Comparison of ENCODE assay signal across 9 cellular contexts in the genomic region with DNA sequence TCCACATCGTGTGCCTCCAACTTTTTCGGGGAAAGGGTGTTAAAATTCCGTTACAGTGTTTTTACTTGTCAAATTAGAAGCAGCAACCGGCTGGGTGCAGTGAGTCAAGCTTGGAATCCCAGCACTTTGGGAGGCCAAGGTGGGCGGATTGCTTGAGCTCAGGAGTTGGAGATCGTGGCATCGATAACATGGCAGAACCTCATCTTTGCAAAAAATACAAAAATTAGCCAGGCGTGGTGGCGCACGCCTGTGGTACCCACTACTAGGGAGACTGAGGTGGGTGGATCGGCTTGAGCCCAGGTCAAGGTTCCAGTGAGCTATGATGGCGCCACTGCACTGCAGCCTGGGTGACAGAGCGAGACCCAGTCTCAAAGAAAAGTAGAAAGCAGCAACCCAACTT. TPM values are rescaled to one million over a fixed set of nuclear protein-coding genes. Genes with fewer than 3 reads are reported as not detected.
A peak's percentile ranks its signal among the peaks of the same experiment; 100 is the strongest.
DNase-seq lines count a peak whose midpoint lies in the region; ATAC-seq, FAIRE-seq and TF ChIP-seq lines count a peak whose summit lies in the region.
"Had no signal": no experiment of that assay in that cellular context is flagged by ENCODE, and none has a peak within 500 bp of the region (broad histone marks: within the 10 kb centered on the region; RNA-seq: fewer than 3 reads in every experiment).

No MANE protein-coding gene starts in this region.

- TF ChIP-seq EP300 in H1 (IDR thresholded peaks at IDR 0.05; ENCODE audit: borderline replicate concordance in 1 of 2, low read depth in 2 of 2, low read length in 2 of 2) (no peak), neural cell (conservative IDR thresholded peaks at IDR 0.05; ENCODE audit: poor library complexity, severe bottlenecking) (no peak)

- H2AK5ac ChIP-seq in H1 (ENCODE audit: low read depth, low read length) = no peak overlapping the region

- H3K4me3 ChIP-seq in BLaER1 treated with 17β-estradiol and CSF1 and Interleukin-3, amounts not matched to agents 10 nM and 100 nM = peak overlapping the region; percentile 81 to 99 (median 94)
- H3K4me3 ChIP-seq in NT2/D1 (ENCODE audit: insufficient read length, low read depth) = peak overlapping the region; percentile 86
- peak overlapping the region; percentile 75 to 98 (median 84) for H3K4me3 ChIP-seq in H1 (ENCODE audit: extremely low read depth in 1 of 4, insufficient read depth in 2 of 4, low read depth in 3 of 4, low read length in 4 of 4)
- peak overlapping the region; percentile 94 for H3K4me3 ChIP-seq in neural cell (ENCODE audit: low read length)

- no peak overlapping the region for H2BK15ac ChIP-seq in H1 (ENCODE audit: low read length)

- no peak overlapping the region for H2BK120ac ChIP-seq in H1 (replicated peaks; ENCODE audit: low read depth, low read length)

- H3K79me2 ChIP-seq in H1 (ENCODE audit: control insufficient read depth in 1 of 2, insufficient read depth in 2 of 2, low read length in 2 of 2) (peaks cover 0 to 52% of the 10 kb centered on the region in 2 experiments; a peak in 3 of 4 replicates), neural cell (replicated peaks; ENCODE audit: insufficient read depth, low read length) (peaks cover 35% of the 10 kb centered on the region)

- H3K9me2 ChIP-seq in neural cell (ENCODE audit: insufficient read depth, low read length) = no peaks in the 10 kb centered on the region

- WGBS in H1 (ENCODE audit: extremely low coverage in 1 of 2, insufficient coverage in 1 of 2, insufficient read length in 1 of 2, insufficient replicate concordance in 2 of 2, low coverage in 1 of 2, low lambda C conversion rate in 2 of 2, missing lambda C conversion rate in 1 of 2), 2 experiments = 74% methylated on average over 13 of the region's 13 CpGs; no CpG with 5 or more reads in 1 of the 2 experiments

- no peaks in the 10 kb centered on the region for H3K27me3 ChIP-seq in BLaER1 treated with 17β-estradiol and CSF1 and Interleukin-3, amounts not matched to agents 10 nM and 100 nM
- H3K27me3 ChIP-seq in NT2/D1 (ENCODE audit: insufficient read depth, insufficient read length) (no peaks in the 10 kb centered on the region), H1 (replicated peaks in 1 of 4; ENCODE audit: control insufficient read depth in 3 of 4, extremely low read depth in 1 of 4, insufficient read depth in 3 of 4, low read length in 3 of 4) (no peaks in the 10 kb centered on the region), neural cell (ENCODE audit: insufficient read depth, low read depth, low read length) (no peaks in the 10 kb centered on the region)

- H4K91ac ChIP-seq in H1 (replicated peaks; ENCODE audit: insufficient read length, low read length) = no peak overlapping the region

- H3K14ac ChIP-seq in H1 (ENCODE audit: insufficient read length) = no peak overlapping the region

- no peak overlapping the region for H3K23ac ChIP-seq in H1 (ENCODE audit: insufficient read length)

- no peak for TF ChIP-seq POLR2A in H1 (IDR thresholded peaks at IDR 0.05; ENCODE audit: control extremely low read depth in 1 of 2, low read depth in 2 of 2, low read length in 2 of 2)
- TF ChIP-seq POLR2A in GM18505 (IDR thresholded peaks at IDR 0.05; ENCODE audit: borderline replicate concordance, extremely low read depth, insufficient read depth, insufficient read length) = no peak

- no peak overlapping the region for H4K8ac ChIP-seq in H1 (ENCODE audit: extremely low read depth, insufficient read depth, low read length)

- peaks cover 34 to 46% (median 41%) of the 10 kb centered on the region in 10 experiments for H3K4me1 ChIP-seq in BLaER1 treated with 17β-estradiol and CSF1 and Interleukin-3, amounts not matched to agents 10 nM and 100 nM
- H3K4me1 ChIP-seq in NT2/D1 (ENCODE audit: insufficient read depth, insufficient read length) (peaks cover 18% of the 10 kb centered on the region), H1 (replicated peaks in 1 of 4; ENCODE audit: control insufficient read depth in 3 of 4, insufficient read depth in 4 of 4, low read length in 3 of 4) (peaks cover 0 to 6% (median 3%) of the 10 kb centered on the region in 4 experiments; a peak in 5 of 7 replicates)

- H2AFZ ChIP-seq in H1 (ENCODE audit: low read length) (no peak overlapping the region), neural cell (ENCODE audit: low read depth, low read length) (no peak overlapping the region)

- H3K4ac ChIP-seq in H1 (replicated peaks; ENCODE audit: insufficient read length, low read depth, low read length) = no peak overlapping the region

- FAIRE-seq in H1 (lab: Jason Lieb, UNC) = no peak

- no peak overlapping the region for H4K5ac ChIP-seq in H1 (ENCODE audit: insufficient read length, low read depth, low read length)

- CTCF ChIA-PET in H1 (lab: Charles Lee; ENCODE audit: partially characterized antibody) = interaction anchor here (0.6 to 1.4 kb wide), 8 partner anchors 9 to 1397 kb away, joined by 3 to 4 read pairs (median 3); partner anchors contain the start of genes C19orf44 and CALR3

- peaks cover 22% of the 10 kb centered on the region for H3K79me1 ChIP-seq in H1 (ENCODE audit: low read depth, low read length)

- H3K56ac ChIP-seq in H1 (replicated peaks; ENCODE audit: insufficient read length, low read depth, low read length) = no peak overlapping the region

- no peak overlapping the region for H2BK12ac ChIP-seq in H1 (ENCODE audit: low read depth, low read length)

- H3K9ac ChIP-seq in BLaER1 treated with 17β-estradiol and CSF1 and Interleukin-3, amounts not matched to agents 10 nM and 100 nM = peak overlapping the region; percentile 86 to 95 (median 90)
- H3K9ac ChIP-seq in NT2/D1 (ENCODE audit: insufficient read length, low read depth) = peak overlapping the region; percentile 93
- peak overlapping the region in 2 of 4 experiments; percentile 63 to 71; a peak in 3 of 7 replicates for H3K9ac ChIP-seq in H1 (replicated peaks in 1 of 4; ENCODE audit: extremely low read depth in 1 of 4, low read depth in 3 of 4, low read length in 3 of 4)
- peak overlapping the region; percentile 79 for H3K9ac ChIP-seq in neural cell (ENCODE audit: low read length)

- no peaks in the 10 kb centered on the region for H3F3A ChIP-seq in neural cell (ENCODE audit: insufficient read depth, low read length, poor library complexity, severe bottlenecking)

- peak overlapping the region; percentile 92 to 100 (median 98) for H3K4me2 ChIP-seq in BLaER1 treated with 17β-estradiol and CSF1 and Interleukin-3, amounts not matched to agents 10 nM and 100 nM
- H3K4me2 ChIP-seq in H1 (ENCODE audit: insufficient read depth in 1 of 2, low read depth in 2 of 2, low read length in 2 of 2) (peak overlapping the region; percentile 79 to 95), neural cell (ENCODE audit: low read length) (peak overlapping the region; percentile 52)

- no peak overlapping the region for H3K18ac ChIP-seq in H1 (ENCODE audit: extremely low read depth, low read length)

- peaks cover 59 to 75% (median 71%) of the 10 kb centered on the region in 11 experiments for H3K36me3 ChIP-seq in BLaER1 treated with 17β-estradiol and CSF1 and Interleukin-3, amounts not matched to agents 10 nM and 100 nM
- H3K36me3 ChIP-seq in NT2/D1 (ENCODE audit: insufficient read depth, insufficient read length, low read length) (peaks cover 71% of the 10 kb centered on the region), H1 (ENCODE audit: control insufficient read depth in 2 of 4, insufficient read depth in 4 of 4, low read length in 3 of 4) (peaks cover 0 to 18% (median 7%) of the 10 kb centered on the region in 4 experiments; a peak in 6 of 8 replicates), neural cell (ENCODE audit: insufficient read depth, low read length) (no peaks in the 10 kb centered on the region)

- peaks cover 45 to 91% (median 76%) of the 10 kb centered on the region in 11 experiments; a peak in 21 of 22 replicates for H4K20me1 ChIP-seq in BLaER1 treated with 17β-estradiol and CSF1 and Interleukin-3, amounts not matched to agents 10 nM and 100 nM
- H4K20me1 ChIP-seq in H1 (replicated peaks in 1 of 2; ENCODE audit: control insufficient read depth in 1 of 2, insufficient read depth in 2 of 2, low read length in 2 of 2) (peaks cover 10 to 19% of the 10 kb centered on the region in 2 experiments), neural cell (ENCODE audit: insufficient read depth) (no peaks in the 10 kb centered on the region)

- TF ChIP-seq RAD21 in H1 (IDR thresholded peaks at IDR 0.05 in 1 of 2, conservative IDR thresholded peaks at IDR 0.05 in 1 of 2; ENCODE audit: low read depth in 2 of 2, low read length in 2 of 2) = no peak
- TF ChIP-seq RAD21 in neural cell (conservative IDR thresholded peaks at IDR 0.05) = no peak

- POLR2A ChIA-PET in H1 (lab: Charles Lee; ENCODE audit: partially characterized antibody) = interaction anchor here (0.6 to 6.6 kb wide), 11 partner anchors 9 to 87 kb away, joined by 3 to 58 read pairs (median 5); partner anchors contain the start of genes MED26, SMIM7 and TMEM38A

- no peak overlapping the region for H2BK5ac ChIP-seq in H1 (ENCODE audit: low read depth, low read length)

- TF ChIP-seq CTCF in H1 (IDR thresholded peaks at IDR 0.05; ENCODE audit: control extremely low read depth in 1 of 3, insufficient read depth in 1 of 3, low read depth in 1 of 3, low read length in 3 of 3) (no peak), neural cell (IDR thresholded peaks at IDR 0.05; ENCODE audit: poor library complexity, severe bottlenecking) (no peak)

- ATAC-seq in GM18505 (IDR thresholded peaks at IDR 0.05; ENCODE audit: unreplicated experiment) = no peak

- H2BK20ac ChIP-seq in H1 (ENCODE audit: low read length) = no peak overlapping the region

- no peaks in the 10 kb centered on the region for H3K9me3 ChIP-seq in BLaER1 treated with 17β-estradiol and CSF1 and Interleukin-3, amounts not matched to agents 10 nM and 100 nM (replicated peaks in 1 of 11)
- H3K9me3 ChIP-seq in NT2/D1 (ENCODE audit: insufficient read depth, low read length) (no peaks in the 10 kb centered on the region), H1 (ENCODE audit: insufficient read depth in 2 of 2, low read depth in 1 of 2, low read length in 1 of 2) (no peaks in the 10 kb centered on the region), neural cell (ENCODE audit: low read length) (no peaks in the 10 kb centered on the region)

- DNase-seq in NT2/D1 (ENCODE audit: low read depth, low spot score) = no peak
- DNase-seq in H1 (ENCODE audit: low read depth in 1 of 2, low spot score in 2 of 2) = no peak
- DNase-seq in glomerular visceral epithelial cell (ENCODE audit: extremely low spot score) = no peak
- no peak for DNase-seq in stimulated activated CD4-positive, alpha-beta T cell treated with anti-CD3 and anti-CD28 coated beads, Interleukin-1b, Interleukin-23, amount 100 ng/mL, for 48 hours
- no peak for DNase-seq in DMS79 (lab: John Stamatoyannopoulos, UW)
- DNase-seq: NCI-H1930 had no signal

- H3K23me2 ChIP-seq in H1 (ENCODE audit: low read depth, low read length) = peaks cover 9% of the 10 kb centered on the region; the same call in 1 of the 2 replicates

- H3K27ac ChIP-seq in BLaER1 treated with 17β-estradiol and CSF1 and Interleukin-3, amounts not matched to agents 10 nM and 100 nM = peak overlapping the region in 10 of 11 experiments; percentile 77 to 91 (median 86); a peak in 17 of 22 replicates
- H3K27ac ChIP-seq in H1 (ENCODE audit: low read depth, low read length) (no peak overlapping the region), neural cell (ENCODE audit: low read length) (no peak overlapping the region)

RNA-seq across cellular contexts. Expression of gene SLC35E1, which starts 1.1 kb away (rescaled TPM):
- 26.0 and 28.5 TPM in 2 replicates for total RNA-seq in H1 (2021; fragmentation: NEBNext Ultra II Directional; extraction: Animal tissue kit (Norgen Biotek cat#: 25700))
- polyA plus RNA-seq in H1 (2011; rRNA removed) (31.2 and 31.9 TPM in 2 replicates), neural cell (16.6 and 23.9 TPM in 2 replicates)
- polyA plus RNA-seq in H1 (2011; cell fraction: cytosol; rRNA removed) = 19.0 TPM
- 47.0 TPM for polyA plus RNA-seq in H1 (2011; cell fraction: nucleus; rRNA removed)
- polyA plus RNA-seq in H1 (2012, experiment 1 of 2) = 17.7 to 21.3 TPM (median 20.5 TPM) in 4 replicates
- polyA plus RNA-seq in H1 (2012, experiment 2 of 2) = 15.8 TPM
- 36.8 TPM for polyA plus RNA-seq in H1 (2013, experiment 1 of 2)
- 43.2 TPM for polyA plus RNA-seq in H1 (2013, experiment 2 of 2)
- polyA minus RNA-seq in H1 (2011; rRNA and poly(A)+ RNA removed) = 52.9 and 53.8 TPM in 2 replicates
- polyA minus RNA-seq in H1 (2011; cell fraction: cytosol; rRNA and poly(A)+ RNA removed) = 20.4 TPM
- 24.4 TPM for polyA minus RNA-seq in H1 (2011; cell fraction: nucleus; rRNA and poly(A)+ RNA removed)
- polyA minus RNA-seq in neural cell = 27.2 and 38.7 TPM in 2 replicates

RNA-seq across cellular contexts. Expression of gene CHERP, which starts 31.1 kb away (rescaled TPM):
- total RNA-seq in H1 (2021; fragmentation: NEBNext Ultra II Directional; extraction: Animal tissue kit (Norgen Biotek cat#: 25700)) = 72.5 and 73.7 TPM in 2 replicates
- 13.9 and 23.9 TPM in 2 replicates for polyA plus RNA-seq in H1 (2011; rRNA removed)
- polyA plus RNA-seq in H1 (2011; cell fraction: cytosol; rRNA removed) = 9.3 TPM
- 52.5 TPM for polyA plus RNA-seq in H1 (2011; cell fraction: nucleus; rRNA removed)
- polyA plus RNA-seq in H1 (2012, experiment 1 of 2) = 38.9 to 59.6 TPM (median 54.5 TPM) in 4 replicates
- polyA plus RNA-seq in H1 (2012, experiment 2 of 2) = 37.2 TPM
- polyA plus RNA-seq in H1 (2013, experiment 1 of 2) = 47.6 TPM
- 44.8 TPM for polyA plus RNA-seq in H1 (2013, experiment 2 of 2)
- 6.0 and 8.6 TPM in 2 replicates for polyA minus RNA-seq in H1 (2011; rRNA and poly(A)+ RNA removed)
- 25.3 TPM for polyA minus RNA-seq in H1 (2011; cell fraction: cytosol; rRNA and poly(A)+ RNA removed)
- 26.4 TPM for polyA minus RNA-seq in H1 (2011; cell fraction: nucleus; rRNA and poly(A)+ RNA removed)
- polyA plus RNA-seq in neural cell = 5.4 and 8.6 TPM in 2 replicates
- 12.7 and 15.8 TPM in 2 replicates for polyA minus RNA-seq in neural cell

RNA-seq across cellular contexts. Expression of gene MED26, which starts 54.7 kb away (rescaled TPM):
- total RNA-seq in H1 (2021; fragmentation: NEBNext Ultra II Directional; extraction: Animal tissue kit (Norgen Biotek cat#: 25700)) = 10.7 and 12.3 TPM in 2 replicates
- polyA plus RNA-seq in H1 (2011; rRNA removed) (5.3 and 6.2 TPM in 2 replicates), neural cell (3.8 and 4.2 TPM in 2 replicates)
- 5.3 TPM for polyA plus RNA-seq in H1 (2011; cell fraction: cytosol; rRNA removed)
- 7.5 TPM for polyA plus RNA-seq in H1 (2011; cell fraction: nucleus; rRNA removed)
- 5.9 to 7.5 TPM (median 7.2 TPM) in 4 replicates for polyA plus RNA-seq in H1 (2012, experiment 1 of 2)
- polyA plus RNA-seq in H1 (2012, experiment 2 of 2) = 6.3 TPM
- polyA plus RNA-seq in H1 (2013, experiment 1 of 2) = 7.3 TPM
- 6.5 TPM for polyA plus RNA-seq in H1 (2013, experiment 2 of 2)
- polyA minus RNA-seq in H1 (2011; rRNA and poly(A)+ RNA removed) = 6.0 and 8.6 TPM in 2 replicates
- polyA minus RNA-seq in H1 (2011; cell fraction: cytosol; rRNA and poly(A)+ RNA removed) = 11.6 TPM
- 15.5 TPM for polyA minus RNA-seq in H1 (2011; cell fraction: nucleus; rRNA and poly(A)+ RNA removed)
- 6.6 and 8.2 TPM in 2 replicates for polyA minus RNA-seq in neural cell

Comparison
In these comparisons a context has a peak if more than half of its experiments do, and no peak if none do; other contexts are left out.
1. H3K27ac ChIP-seq: peak in BLaER1 treated with 17β-estradiol and CSF1 and Interleukin-3, amounts not matched to agents 10 nM and 100 nM (10 of 11); none in H1 (single experiment) and neural cell (single experiment).
2. Peak in every context shown above with its lines, with median percentiles within 50 percentile points of each other: H3K4me2 ChIP-seq and H3K4me3 ChIP-seq.